ENCODE assay signal across 1 cellular context in genomic region chr13:27953671-27954405, GRCh38.
TF ChIP-seq lines count a peak whose summit lies in the region.

No MANE protein-coding gene starts in this region.

TF ChIP-seq in IMR-90, 13 proteins besides CTCF, POLR2A, EP300 and RAD21 (continued from another document):
- TF ChIP-seq NFE2L2 (IDR thresholded peaks at IDR 0.05; ENCODE audit: low read depth, low read length): no peak
- no peak for TF ChIP-seq RFX5 (IDR thresholded peaks at IDR 0.05; ENCODE audit: low read depth, low read length)
